11 cellular contexts compared by ENCODE assay signal in genomic region chr15:91965501-91966180, GRCh38.
A peak's percentile ranks its signal among the peaks of the same experiment; 100 is the strongest.
DNase-seq lines count a peak whose midpoint lies in the region; ATAC-seq and TF ChIP-seq lines count a peak whose summit lies in the region.
"Had no signal": no experiment of that assay in that cellular context is flagged by ENCODE, and none has a peak within 500 bp of the region (broad histone marks: within the 10 kb centered on the region; RNA-seq: fewer than 3 reads in every experiment).

No MANE protein-coding gene starts in this region.

- H3K9me3 ChIP-seq in osteoblast (ENCODE audit: low read depth, low read length) = no peaks in the 10 kb centered on the region
- no peaks in the 10 kb centered on the region for H3K9me3 ChIP-seq in CD4-positive, alpha-beta T cell (ENCODE audit: control insufficient read depth, low read length)

- H3K27ac Mint-ChIP-seq in CD4-positive, alpha-beta T cell = no peak overlapping the region
- H3K27ac Mint-ChIP-seq: activated CD4-positive, alpha-beta T cell treated with anti-CD3 and anti-CD28 coated beads, Interleukin-2, amount 10 ng/mL, durations not matched to agents 7 days and 5 days had no signal

- H3K4me3 Mint-ChIP-seq in CD4-positive, alpha-beta T cell = no peak overlapping the region
- H3K4me3 Mint-ChIP-seq: activated CD4-positive, alpha-beta T cell treated with anti-CD3 and anti-CD28 coated beads, Interleukin-2, amount 10 ng/mL, durations not matched to agents 7 days and 5 days had no signal

- peaks cover 15% of the 10 kb centered on the region for H3K79me2 ChIP-seq in osteoblast (ENCODE audit: insufficient read depth, low read length)

- H3K27ac ChIP-seq in osteoblast (ENCODE audit: low read depth, low read length) = peak overlapping the region; percentile 81
- H3K27ac ChIP-seq in CD4-positive, alpha-beta T cell (ENCODE audit: low read depth, low read length) = no peak overlapping the region

- peak overlapping the region; percentile 52 for H3K4me3 ChIP-seq in osteoblast (ENCODE audit: insufficient read depth, low read length)

- H3K4me1 Mint-ChIP-seq in CD4-positive, alpha-beta T cell (ENCODE audit: low read depth) = peaks cover 38% of the 10 kb centered on the region

- DNase-seq in ELR (ENCODE audit: low read depth) = peak; percentile 52
- DNase-seq in NCI-H460 (ENCODE audit: extremely low read depth, low read depth) = peak; percentile 46
- peak; percentile 93 for DNase-seq in dedifferentiated amniotic fluid mesenchymal stem cell (ENCODE audit: extremely low spot score)
- peak; percentile 88 for DNase-seq in osteoblast (ENCODE audit: insufficient read length, low spot score, missing footprints)
- DNase-seq in LoVo (ENCODE audit: low spot score) = no peak
- no peak for DNase-seq in CD4-positive, alpha-beta T cell
- DNase-seq: activated CD4-positive, alpha-beta T cell treated with anti-CD3 and anti-CD28 coated beads, Interleukin-2, amount 10 ng/mL, durations not matched to agents 7 days and 5 days; GF-D8 had no signal

- no peaks in the 10 kb centered on the region for H3K27me3 ChIP-seq in osteoblast (ENCODE audit: insufficient read depth, low read length)
- no peaks in the 10 kb centered on the region for H3K27me3 ChIP-seq in CD4-positive, alpha-beta T cell (ENCODE audit: control insufficient read depth, insufficient read depth, low read length)

- POLR2A ChIA-PET in CD4-positive, alpha-beta T cell (lab: Charles Lee) = no interaction called here

- no peaks in the 10 kb centered on the region for H3K36me3 ChIP-seq in osteoblast (ENCODE audit: insufficient read depth, low read length)

- TF ChIP-seq CTCF in osteoblast (IDR thresholded peaks at IDR 0.05; ENCODE audit: extremely low read depth, low read depth, low read length) = no peak
- no peak for TF ChIP-seq CTCF in CD4-positive, alpha-beta T cell (IDR thresholded peaks at IDR 0.05)

- no peak for ATAC-seq in GM18517 (IDR thresholded peaks at IDR 0.05; ENCODE audit: unreplicated experiment)
- ATAC-seq in GM21529 (IDR thresholded peaks at IDR 0.05; ENCODE audit: unreplicated experiment) = no peak
- no peak for ATAC-seq in CD4-positive, alpha-beta T cell (ENCODE audit: poor library complexity)
- ATAC-seq: left lobe of liver had no signal

- peak overlapping the region; percentile 86 for H2AFZ ChIP-seq in osteoblast (ENCODE audit: low read length)

- no peaks in the 10 kb centered on the region for H3K36me3 Mint-ChIP-seq in CD4-positive, alpha-beta T cell (ENCODE audit: low read depth)

- intact Hi-C loops in CD4-positive, alpha-beta T cell (cut with DNase I, micrococcal nuclease) = no loop called here

- no peaks in the 10 kb centered on the region for H3K9me3 Mint-ChIP-seq in CD4-positive, alpha-beta T cell

- peaks cover 3% of the 10 kb centered on the region for H4K20me1 ChIP-seq in osteoblast (ENCODE audit: insufficient read depth, low read length)

- peaks cover 32% of the 10 kb centered on the region for H3K4me1 ChIP-seq in osteoblast (ENCODE audit: insufficient read depth, low read length)

- CTCF ChIA-PET in CD4-positive, alpha-beta T cell (lab: Charles Lee) = no interaction called here

- no peaks in the 10 kb centered on the region for H3K27me3 Mint-ChIP-seq in CD4-positive, alpha-beta T cell
- H3K27me3 Mint-ChIP-seq: activated CD4-positive, alpha-beta T cell treated with anti-CD3 and anti-CD28 coated beads, Interleukin-2, amount 10 ng/mL, durations not matched to agents 7 days and 5 days had no signal

- H3K4me2 ChIP-seq in osteoblast (ENCODE audit: insufficient read depth, low read length) = peak overlapping the region; percentile 83

Comparison
In these comparisons a context has a peak if more than half of its experiments do, and no peak if none do; other contexts are left out.
1. DNase-seq: peak in ELR (single experiment), NCI-H460 (single experiment), dedifferentiated amniotic fluid mesenchymal stem cell (single experiment) and osteoblast (single experiment); none in LoVo (single experiment) and CD4-positive, alpha-beta T cell (0 of 10).